In genomic region chr1:155261888-155262673, GRCh38 we compare ENCODE assay signal across 8 cellular contexts. TPM values are rescaled to one million over a fixed set of nuclear protein-coding genes. Genes with fewer than 3 reads are reported as not detected.
A peak's percentile ranks its signal among the peaks of the same experiment; 100 is the strongest.
DNase-seq lines count a peak whose midpoint lies in the region; ATAC-seq and TF ChIP-seq lines count a peak whose summit lies in the region.

TSS of gene SCAMP3 (minus strand) at chr1:155262360. CDS start at chr1:155262151, 209 bp downstream.

- H3K4me1 Mint-ChIP-seq in CD8-positive, alpha-beta T cell (ENCODE audit: low read depth): peaks cover 28% of the 10 kb centered on the region

- H3K9me3 ChIP-seq in CD8-positive, alpha-beta T cell (ENCODE audit: low read length): no peaks in the 10 kb centered on the region

- peaks cover 84% of the 10 kb centered on the region for H3K36me3 Mint-ChIP-seq in CD8-positive, alpha-beta T cell

- H3K4me3 ChIP-seq in CD8-positive, alpha-beta T cell (ENCODE audit: low read depth, low read length): peak within 1 kb of the TSS; percentile 86

- ATAC-seq in CD8-positive, alpha-beta T cell: peak; percentile 95
- ATAC-seq in GM19467 (IDR thresholded peaks at IDR 0.05; ENCODE audit: unreplicated experiment): peak; percentile 84

- no peaks in the 10 kb centered on the region for H3K9me3 Mint-ChIP-seq in CD8-positive, alpha-beta T cell

- CTCF ChIA-PET in CD8-positive, alpha-beta T cell (lab: Charles Lee): interaction anchor here (0.8 to 6.4 kb wide), 5 partner anchors 12 to 343 kb away, joined by 3 to 82 read pairs (median 4); no protein-coding TSS in a partner anchor

- no peaks in the 10 kb centered on the region for H3K27me3 ChIP-seq in CD8-positive, alpha-beta T cell (ENCODE audit: insufficient read depth, low read length)

- H3K27ac Mint-ChIP-seq in CD8-positive, alpha-beta T cell: peak within 1 kb of the TSS; percentile 97

- H3K4me3 Mint-ChIP-seq in CD8-positive, alpha-beta T cell: peak within 1 kb of the TSS; percentile 100

- H3K4me1 ChIP-seq in CD8-positive, alpha-beta T cell (ENCODE audit: insufficient read depth, low read length): peaks cover 16% of the 10 kb centered on the region

- intact Hi-C loops in CD8-positive, alpha-beta T cell (cut with DNase I, micrococcal nuclease): loop anchor here (1.0 to 5.0 kb wide), 4 partner anchors 11 to 790 kb away; partner anchors contain the start of genes CLK2 (in 2 of the 2), FDPS (in 2 of the 2), GON4L (in 1 of the 2) and LAMTOR2 (in 1 of the 2)

- DNase-seq in CD8-positive, alpha-beta T cell: peak; percentile 61 to 89 (median 82)
- DNase-seq in HS-27A (ENCODE audit: low read depth) (peak; percentile 91), NK-92 (lab: John Stamatoyannopoulos, UW; ENCODE audit: unreplicated experiment) (peak; percentile 36), lung microvascular endothelial cell (ENCODE audit: low read depth in 2 of 2) (peak; percentile 96 to 99)
- peak; percentile 68 to 72 for DNase-seq in activated CD8-positive, alpha-beta memory T cell treated with anti-CD3 and anti-CD28 coated beads for 1 hour (ENCODE audit: extremely low read depth in 1 of 2, low read depth in 1 of 2)
- DNase-seq in effector CD8-positive, alpha-beta T cell (lab: John Stamatoyannopoulos, UW): peak; percentile 77
- DNase-seq in stimulated activated CD4-positive, alpha-beta T cell treated with anti-CD3 and anti-CD28 coated beads, TNF-alpha, amount 100 ng/mL, for 48 hours (ENCODE audit: low read depth in 3 of 3): peak; percentile 79 to 82 (median 80)

- H3K36me3 ChIP-seq in CD8-positive, alpha-beta T cell (ENCODE audit: insufficient read depth, low read length): peaks cover 37% of the 10 kb centered on the region

- no peaks in the 10 kb centered on the region for H3K27me3 Mint-ChIP-seq in CD8-positive, alpha-beta T cell (ENCODE audit: low read depth)

- TF ChIP-seq CTCF in CD8-positive, alpha-beta T cell (IDR thresholded peaks at IDR 0.05): no peak

- POLR2A ChIA-PET in CD8-positive, alpha-beta T cell (lab: Charles Lee): interaction anchor here (0.9 to 3.8 kb wide), 11 partner anchors 10 to 326 kb away, joined by 3 to 27 read pairs (median 5); partner anchors contain the start of genes CLK2, FDPS and PMVK

- peak within 1 kb of the TSS; percentile 72 for H3K27ac ChIP-seq in CD8-positive, alpha-beta T cell (ENCODE audit: low read depth, low read length)

RNA-seq across cellular contexts. Expression of gene SCAMP3, which starts in this region (rescaled TPM):
- total RNA-seq in CD8-positive, alpha-beta T cell: 10 to 100 TPM; 47.5 to 48.5 TPM
- 24.8 and 34.1 TPM in 2 replicates for total RNA-seq in lung microvascular endothelial cell

Comparison
In these comparisons a context has a peak if more than half of its experiments do, and no peak if none do; other contexts are left out.
1. Peak in every context shown above with its lines: DNase-seq, ATAC-seq, H3K4me3 ChIP-seq and H3K27ac ChIP-seq.
2. DNase-seq: peak in every context shown above with its lines; median percentile 98 in lung microvascular endothelial cell; 91 in HS-27A; 82 in CD8-positive, alpha-beta T cell; 80 in stimulated activated CD4-positive, alpha-beta T cell treated with anti-CD3 and anti-CD28 coated beads, TNF-alpha, amount 100 ng/mL, for 48 hours; 77 in effector CD8-positive, alpha-beta T cell; 70 in activated CD8-positive, alpha-beta memory T cell treated with anti-CD3 and anti-CD28 coated beads for 1 hour; 36 in NK-92.